Comparison of ENCODE assay signal across 9 cellular contexts in the genomic region with DNA sequence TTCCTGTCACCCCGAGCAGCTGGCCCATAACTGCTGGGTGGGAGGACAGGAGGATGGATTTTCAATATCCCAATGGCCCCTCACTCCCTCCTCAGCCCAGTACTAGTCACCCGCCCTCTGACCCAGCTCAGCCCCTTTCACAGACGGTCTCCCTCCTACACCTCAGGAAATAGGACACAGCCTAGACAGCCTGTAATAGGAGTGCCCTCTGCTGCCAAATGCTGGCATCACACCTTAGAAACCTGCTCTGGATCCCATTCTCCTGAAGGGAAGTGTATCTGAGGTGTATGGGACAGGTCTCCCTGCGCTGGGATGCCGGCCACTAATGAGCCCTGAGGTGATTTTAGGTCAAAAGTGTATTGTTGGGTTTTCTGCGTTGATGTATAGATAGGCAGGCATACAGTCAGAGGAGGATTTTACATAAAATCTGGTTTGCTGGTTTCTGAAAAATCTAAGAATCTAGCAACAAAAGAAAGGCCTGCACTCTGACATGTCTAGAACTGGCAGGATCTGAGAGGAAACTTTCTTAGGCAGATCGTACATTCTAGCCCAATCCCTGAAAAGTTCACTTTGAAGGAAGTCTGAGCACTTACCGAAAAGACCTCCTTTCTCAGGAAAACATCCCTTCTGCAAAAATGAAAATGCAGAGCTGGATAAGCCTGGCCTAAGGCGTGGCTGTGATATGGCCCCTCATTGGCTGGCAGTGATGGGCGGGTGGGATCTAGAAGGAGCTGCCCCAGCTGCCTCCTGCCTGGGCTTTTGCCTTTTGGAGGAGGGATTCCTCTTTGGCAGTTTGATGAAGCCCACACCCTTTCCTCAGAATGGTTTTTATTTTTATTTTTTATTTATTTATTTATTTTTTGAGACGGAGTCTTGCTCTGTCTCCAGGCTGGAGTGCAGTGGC. TPM values are rescaled to one million over a fixed set of nuclear protein-coding genes. Genes with fewer than 3 reads are reported as not detected.
DNase-seq lines count a peak whose midpoint lies in the region; ATAC-seq, FAIRE-seq and TF ChIP-seq lines count a peak whose summit lies in the region.
"Had no signal": no experiment of that assay in that cellular context is flagged by ENCODE, and none has a peak within 500 bp of the region (broad histone marks: within the 10 kb centered on the region; RNA-seq: fewer than 3 reads in every experiment).

No MANE protein-coding gene starts in this region.

- no peaks in the 10 kb centered on the region for H3K36me3 ChIP-seq in endothelial cell of umbilical vein (ENCODE audit: control insufficient read depth in 2 of 2, extremely low read depth in 1 of 2, insufficient read depth in 2 of 2, low read length in 2 of 2)

- intact Hi-C loops in endothelial cell of umbilical vein (cut with micrococcal nuclease) = loop anchor here (1.0 to 5.0 kb wide), 2 partner anchors 51 to 228 kb away; a partner anchor contains a TSS

- POLR2A ChIA-PET in endothelial cell of umbilical vein (lab: Charles Lee) = no interaction called here

- H3K9me3 ChIP-seq in endothelial cell of umbilical vein (replicated peaks; ENCODE audit: control insufficient read depth, insufficient read depth, low read length) = no peaks in the 10 kb centered on the region

- no peak overlapping the region for H3K27ac ChIP-seq in endothelial cell of umbilical vein (ENCODE audit: insufficient read depth, low read depth, low read length)

- H3K9me3 Mint-ChIP-seq in stimulated activated naive CD8-positive, alpha-beta T cell treated with anti-CD3 and anti-CD28 coated beads, Interleukin-15, amount 100 ng/mL, for 72 hours = peaks cover 0 to 7% of the 10 kb centered on the region in 2 donors

- dilution Hi-C loops in endothelial cell of umbilical vein (cut with MboI; ENCODE audit: extremely low pct_ligation_motif_present, low sequenced_read_pairs) = no loop called here

- FAIRE-seq in endothelial cell of umbilical vein (lab: Jason Lieb, UNC) = peak; percentile 94

- H3K4me1 ChIP-seq in endothelial cell of umbilical vein (ENCODE audit: control insufficient read depth, extremely low read depth, insufficient read depth, low read length) = peaks cover 5% of the 10 kb centered on the region

- CTCF ChIA-PET in endothelial cell of umbilical vein (lab: Charles Lee) = interaction anchor here (0.6 to 3.8 kb wide), 33 partner anchors 8 to 203 kb away, joined by 3 to 111 read pairs (median 4); a partner anchor contains a TSS

- peaks cover 19% of the 10 kb centered on the region for H3K4me1 Mint-ChIP-seq in stimulated activated naive CD8-positive, alpha-beta T cell treated with anti-CD3 and anti-CD28 coated beads, Interleukin-15, amount 100 ng/mL, for 72 hours

- DNase-seq in COLO668 (lab: John Stamatoyannopoulos, UW; ENCODE audit: unreplicated experiment) = peak; percentile 52
- DNase-seq in HPDE6-E6E7 (ENCODE audit: extremely low spot score) = peak; percentile 77
- DNase-seq in NCI-H774 (lab: John Stamatoyannopoulos, UW) = peak; percentile 62
- peak; percentile 83 for DNase-seq in activated CD8-positive, alpha-beta memory T cell treated with anti-CD3 and anti-CD28 coated beads for 24 hours
- peak; percentile 77 for DNase-seq in endothelial cell of umbilical vein (ENCODE audit: low read depth, low spot score)
- DNase-seq in mucosa of gallbladder (ENCODE audit: low spot score) = peak; percentile 71
- peak; percentile 47 to 65 for DNase-seq in stimulated activated naive CD8-positive, alpha-beta T cell treated with anti-CD3 and anti-CD28 coated beads, Interleukin-15, amount 100 ng/mL, for 72 hours

- no peak overlapping the region for H2AFZ ChIP-seq in endothelial cell of umbilical vein (ENCODE audit: low read depth, low read length)

- no peak overlapping the region for H3K4me3 Mint-ChIP-seq in stimulated activated naive CD8-positive, alpha-beta T cell treated with anti-CD3 and anti-CD28 coated beads, Interleukin-15, amount 100 ng/mL, for 72 hours

- no peaks in the 10 kb centered on the region for H4K20me1 ChIP-seq in endothelial cell of umbilical vein (replicated peaks; ENCODE audit: control insufficient read depth, extremely low read depth, insufficient read depth, low read length)

- ATAC-seq in GM19467 (IDR thresholded peaks at IDR 0.05; ENCODE audit: unreplicated experiment) = peak; percentile 64
- ATAC-seq in stimulated activated naive CD8-positive, alpha-beta T cell treated with anti-CD3 and anti-CD28 coated beads, Interleukin-15, amount 100 ng/mL, for 72 hours = peak; percentile 80

- no peaks in the 10 kb centered on the region for H3K9me1 ChIP-seq in endothelial cell of umbilical vein (replicated peaks; ENCODE audit: control insufficient read depth, extremely low read depth, insufficient read depth, low read length)

- TF ChIP-seq POLR2A in endothelial cell of umbilical vein (IDR thresholded peaks at IDR 0.05; ENCODE audit: low read depth, low read length) = no peak

- H3K4me3 ChIP-seq in endothelial cell of umbilical vein (replicated peaks in 1 of 3; ENCODE audit: insufficient read depth in 1 of 3, low read depth in 1 of 3, low read length in 3 of 3) = no peak overlapping the region

- H3K9ac ChIP-seq in endothelial cell of umbilical vein (replicated peaks; ENCODE audit: extremely low read depth, insufficient read depth, low read length) = no peak overlapping the region

- no TSS peak for BruUV-seq in endothelial cell of umbilical vein (replicated peaks; lab: Mats Ljungman, UMichigan)

- H3K4me2 ChIP-seq in endothelial cell of umbilical vein (ENCODE audit: insufficient read depth, low read length) = no peak overlapping the region

- peaks cover 0 to 2% of the 10 kb centered on the region in 2 experiments for H3K27me3 ChIP-seq in endothelial cell of umbilical vein (ENCODE audit: control insufficient read depth in 2 of 2, insufficient read depth in 2 of 2, low read length in 2 of 2)

- peaks cover 67% of the 10 kb centered on the region for H3K27me3 Mint-ChIP-seq in stimulated activated naive CD8-positive, alpha-beta T cell treated with anti-CD3 and anti-CD28 coated beads, Interleukin-15, amount 100 ng/mL, for 72 hours

- H3K27ac Mint-ChIP-seq in stimulated activated naive CD8-positive, alpha-beta T cell treated with anti-CD3 and anti-CD28 coated beads, Interleukin-15, amount 100 ng/mL, for 72 hours = no peak overlapping the region

- peak; percentile 79 to 86 for TF ChIP-seq CTCF in endothelial cell of umbilical vein (IDR thresholded peaks at IDR 0.05; ENCODE audit: extremely low read depth in 1 of 2, insufficient read depth in 1 of 2, low read depth in 1 of 2, low read length in 2 of 2)

- no peaks in the 10 kb centered on the region for H3K79me2 ChIP-seq in endothelial cell of umbilical vein (ENCODE audit: control insufficient read depth, insufficient read depth, low read length)

TF ChIP-seq in endothelial cell of umbilical vein, 7 proteins besides CTCF, POLR2A, EP300 and RAD21:
- TF ChIP-seq JUN (IDR thresholded peaks at IDR 0.05; ENCODE audit: borderline replicate concordance, insufficient read depth, insufficient read length, low read depth) = no peak
- TF ChIP-seq, protein P1, sequence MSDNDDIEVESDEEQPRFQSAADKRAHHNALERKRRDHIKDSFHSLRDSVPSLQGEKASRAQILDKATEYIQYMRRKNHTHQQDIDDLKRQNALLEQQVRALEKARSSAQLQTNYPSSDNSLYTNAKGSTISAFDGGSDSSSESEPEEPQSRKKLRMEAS (IDR thresholded peaks at IDR 0.05; ENCODE audit: insufficient read depth, insufficient read length) = no peak
- TF ChIP-seq GATA2 (IDR thresholded peaks at IDR 0.05; ENCODE audit: insufficient read depth, insufficient read length, low read depth, low read length) = no peak
- TF ChIP-seq EZH2 (IDR thresholded peaks at IDR 0.05; ENCODE audit: borderline replicate concordance, low read depth, low read length, severe bottlenecking) = no peak

RNA-seq across cellular contexts. Expression of a gene that starts 3.7 kb away (rescaled TPM):
- total RNA-seq in endothelial cell of umbilical vein = 14.6 and 17.9 TPM in 2 replicates
- 3.0 and 4.1 TPM in 2 replicates for polyA plus RNA-seq in endothelial cell of umbilical vein
- polyA plus RNA-seq in endothelial cell of umbilical vein (2011; cell fraction: cytosol; rRNA removed) = 1.2 and 2.2 TPM in 2 replicates
- 18.3 and 20.0 TPM in 2 replicates for polyA plus RNA-seq in endothelial cell of umbilical vein (2011; cell fraction: nucleus; rRNA removed)
- 1.6 and 3.8 TPM in 2 replicates for polyA plus RNA-seq in endothelial cell of umbilical vein (2012)
- 4.3 and 11.6 TPM in 2 replicates for polyA minus RNA-seq in endothelial cell of umbilical vein
- polyA minus RNA-seq in endothelial cell of umbilical vein (2011; cell fraction: cytosol; rRNA and poly(A)+ RNA removed) = 2.3 TPM
- 15.4 and 15.7 TPM in 2 replicates for polyA minus RNA-seq in endothelial cell of umbilical vein (2011; cell fraction: nucleus; rRNA and poly(A)+ RNA removed)
- 13.7 TPM for total RNA-seq in mucosa of gallbladder

RNA-seq across cellular contexts. Expression of a gene that starts 13.1 kb away (rescaled TPM):
- total RNA-seq in endothelial cell of umbilical vein (not detected in 2 replicates), mucosa of gallbladder (not detected)
- polyA plus RNA-seq in endothelial cell of umbilical vein = not detected in 2 replicates
- polyA plus RNA-seq in endothelial cell of umbilical vein (2011; cell fraction: cytosol; rRNA removed) = not detected in 2 replicates
- polyA plus RNA-seq in endothelial cell of umbilical vein (2011; cell fraction: nucleus; rRNA removed) = not detected in 2 replicates
- 0.09 TPM in 1 of 2 replicates, not detected in the other for polyA plus RNA-seq in endothelial cell of umbilical vein (2012)
- polyA minus RNA-seq in endothelial cell of umbilical vein = not detected in 2 replicates
- not detected for polyA minus RNA-seq in endothelial cell of umbilical vein (2011; cell fraction: cytosol; rRNA and poly(A)+ RNA removed)
- polyA minus RNA-seq in endothelial cell of umbilical vein (2011; cell fraction: nucleus; rRNA and poly(A)+ RNA removed) = not detected in 2 replicates
- total RNA-seq: urinary bladder had no signal
- polyA plus RNA-seq: urinary bladder had no signal

RNA-seq across cellular contexts. Expression of a gene that starts 55.6 kb away (rescaled TPM):
- total RNA-seq in endothelial cell of umbilical vein (16.5 and 17.8 TPM in 2 replicates), mucosa of gallbladder (19.2 TPM)
- polyA plus RNA-seq in endothelial cell of umbilical vein = 8.3 and 10.3 TPM in 2 replicates
- 8.7 and 9.8 TPM in 2 replicates for polyA plus RNA-seq in endothelial cell of umbilical vein (2011; cell fraction: cytosol; rRNA removed)
- 6.0 and 8.1 TPM in 2 replicates for polyA plus RNA-seq in endothelial cell of umbilical vein (2011; cell fraction: nucleus; rRNA removed)
- 9.2 and 11.7 TPM in 2 replicates for polyA plus RNA-seq in endothelial cell of umbilical vein (2012)
- 4.6 and 6.3 TPM in 2 replicates for polyA minus RNA-seq in endothelial cell of umbilical vein
- polyA minus RNA-seq in endothelial cell of umbilical vein (2011; cell fraction: cytosol; rRNA and poly(A)+ RNA removed) = 12.3 TPM
- 4.1 and 6.3 TPM in 2 replicates for polyA minus RNA-seq in endothelial cell of umbilical vein (2011; cell fraction: nucleus; rRNA and poly(A)+ RNA removed)
